Comparison of ENCODE assay signal across 16 cellular contexts in genomic region chr21:36873511-36873910, GRCh38.
DNase-seq lines count a peak whose midpoint lies in the region; ATAC-seq and TF ChIP-seq lines count a peak whose summit lies in the region.
"Had no signal": no experiment of that assay in that cellular context is flagged by ENCODE, and none has a peak within 500 bp of the region (broad histone marks: within the 10 kb centered on the region; RNA-seq: fewer than 3 reads in every experiment).

No MANE protein-coding gene starts in this region.

- H3K36me3 ChIP-seq in GM23248 (ENCODE audit: low read depth) (peaks cover 10% of the 10 kb centered on the region; the same call in 1 of the 2 replicates), PC-3 (ENCODE audit: low read depth, low read length) (peaks cover 12% of the 10 kb centered on the region), brain microvascular endothelial cell (replicated peaks) (no peaks in the 10 kb centered on the region), sigmoid colon (no peaks in the 10 kb centered on the region)

- no TSS peak for BruUV-seq in PC-3 (replicated peaks; lab: Mats Ljungman, UMichigan)

- no peak overlapping the region for H3K27ac Mint-ChIP-seq in immature natural killer cell
- H3K27ac Mint-ChIP-seq in activated T-helper 17 cell treated with anti-CD3 and anti-CD28 coated beads, Interleukin-2, amount 50 U/mL, for 72 hours, result no peak overlapping the region
- H3K27ac Mint-ChIP-seq: CD14-positive monocyte; CD8-positive, alpha-beta T cell had no signal

- H2AFZ ChIP-seq in GM23248 (no peak overlapping the region), PC-3 (ENCODE audit: low read length) (no peak overlapping the region)

- H3K79me2 ChIP-seq in GM23248 (ENCODE audit: insufficient read depth) (no peaks in the 10 kb centered on the region), PC-3 (ENCODE audit: low read length) (no peaks in the 10 kb centered on the region)

- H3K4me1 ChIP-seq in GM23248 (ENCODE audit: insufficient read depth) (no peaks in the 10 kb centered on the region), PC-3 (ENCODE audit: insufficient read depth, low read length) (peaks cover 9% of the 10 kb centered on the region), sigmoid colon (no peaks in the 10 kb centered on the region)
- H3K4me1 ChIP-seq: A549, Caco-2 had no signal

- no peaks in the 10 kb centered on the region for H3K9me3 ChIP-seq in GM23248 (ENCODE audit: low read depth)
- H3K9me3 ChIP-seq in PC-3 (ENCODE audit: low read length), result peaks cover 12% of the 10 kb centered on the region
- peaks cover 0 to 3% (median 0%) of the 10 kb centered on the region in 4 donors for H3K9me3 ChIP-seq in sigmoid colon

- intact Hi-C loops in PC-3 (cut with micrococcal nuclease), result no loop called here
- intact Hi-C loops in sigmoid colon (cut with DNase I), result no loop called here

- no peak for TF ChIP-seq EP300 in sigmoid colon (IDR thresholded peaks at IDR 0.05)

- no peak overlapping the region for H3K9ac ChIP-seq in GM23248
- no peak overlapping the region for H3K9ac ChIP-seq in PC-3 (ENCODE audit: low read length)

- CTCF ChIA-PET in PC-3 (lab: Charles Lee), result no interaction called here

- H3K4me3 ChIP-seq in GM23248 (no peak overlapping the region), PC-3 (ENCODE audit: low read length) (no peak overlapping the region), brain microvascular endothelial cell (ENCODE audit: low read depth, low read length) (no peak overlapping the region), sigmoid colon (no peak overlapping the region)
- H3K4me3 ChIP-seq: A549, GM12878 had no signal

- 91 to 93% methylated on average over 1 of the region's 1 CpG for WGBS in GM23248 (ENCODE audit: low coverage in 1 of 2, low lambda C conversion rate in 2 of 2, missing lambda C conversion rate in 2 of 2), 2 experiments
- WGBS in sigmoid colon, 2 donors, result 89 to 97% methylated on average over 1 of the region's 1 CpG

- H3K27ac ChIP-seq in GM23248, result no peak overlapping the region
- H3K27ac ChIP-seq in PC-3 (ENCODE audit: low read length), result peak overlapping the region; percentile 4; the same call in 1 of the 2 replicates
- H3K27ac ChIP-seq in brain microvascular endothelial cell, result no peak overlapping the region
- no peak overlapping the region for H3K27ac ChIP-seq in sigmoid colon
- H3K27ac ChIP-seq: HL-60 had no signal

- POLR2A ChIA-PET in PC-3 (lab: Charles Lee; ENCODE audit: unreplicated experiment), result interaction anchor here (0.6 kb wide), 1 partner anchor 13 kb away, joined by 3 read pairs; no protein-coding TSS in a partner anchor

- no peaks in the 10 kb centered on the region for H3K9me2 ChIP-seq in GM23248 (ENCODE audit: insufficient read depth)
- H3K9me2 ChIP-seq in PC-3 (replicated peaks; ENCODE audit: low read length), result no peaks in the 10 kb centered on the region

- in situ Hi-C loops in GM23248 (cut with MboI) (no loop called here), brain microvascular endothelial cell (cut with HindIII; ENCODE audit: low pct_ligation_motif_present, low sequenced_read_pairs) (no loop called here)

- peaks cover 0 to 4% (median 0%) of the 10 kb centered on the region in 6 donors for H3K9me3 Mint-ChIP-seq in immature natural killer cell
- H3K9me3 Mint-ChIP-seq in activated T-helper 17 cell treated with anti-CD3 and anti-CD28 coated beads, Interleukin-2, amount 50 U/mL, for 72 hours, result no peaks in the 10 kb centered on the region

- TF ChIP-seq CTCF in PC-3 (conservative IDR thresholded peaks at IDR 0.05; ENCODE audit: low read depth, low read length), result no peak
- no peak for TF ChIP-seq CTCF in brain microvascular endothelial cell (IDR thresholded peaks at IDR 0.05; ENCODE audit: low read depth, low read length, missing control alignments)
- no peak for TF ChIP-seq CTCF in sigmoid colon (IDR thresholded peaks at IDR 0.05)

- no peaks in the 10 kb centered on the region for H3K27me3 Mint-ChIP-seq in immature natural killer cell (ENCODE audit: low read depth in 3 of 3)
- no peaks in the 10 kb centered on the region for H3K27me3 Mint-ChIP-seq in activated T-helper 17 cell treated with anti-CD3 and anti-CD28 coated beads, Interleukin-2, amount 50 U/mL, for 72 hours

- no peaks in the 10 kb centered on the region for H3K4me1 Mint-ChIP-seq in immature natural killer cell
- H3K4me1 Mint-ChIP-seq in activated T-helper 17 cell treated with anti-CD3 and anti-CD28 coated beads, Interleukin-2, amount 50 U/mL, for 72 hours, result no peaks in the 10 kb centered on the region
- H3K4me1 Mint-ChIP-seq: CD14-positive monocyte had no signal

- peak; percentile 42; the same call in 1 of the 2 replicates for ATAC-seq in PC-3
- ATAC-seq in activated T-helper 17 cell treated with anti-CD3 and anti-CD28 coated beads, Interleukin-2, amount 50 U/mL, for 72 hours (replicated peaks), result no peak
- ATAC-seq: A549; CD8-positive, alpha-beta T cell; GM12878; HCT116 had no signal

- H4K20me1 ChIP-seq in GM23248 (ENCODE audit: insufficient read depth), result no peaks in the 10 kb centered on the region
- H4K20me1 ChIP-seq in PC-3 (ENCODE audit: low read length), result no peaks in the 10 kb centered on the region

- no peak overlapping the region for H3K4me3 Mint-ChIP-seq in immature natural killer cell
- H3K4me3 Mint-ChIP-seq in activated T-helper 17 cell treated with anti-CD3 and anti-CD28 coated beads, Interleukin-2, amount 50 U/mL, for 72 hours, result no peak overlapping the region
- H3K4me3 Mint-ChIP-seq: CD14-positive monocyte; CD8-positive, alpha-beta T cell had no signal

- H3K36me3 Mint-ChIP-seq in immature natural killer cell, result peaks cover 8 to 19% (median 8%) of the 10 kb centered on the region in 3 donors
- peaks cover 6% of the 10 kb centered on the region for H3K36me3 Mint-ChIP-seq in activated T-helper 17 cell treated with anti-CD3 and anti-CD28 coated beads, Interleukin-2, amount 50 U/mL, for 72 hours (ENCODE audit: low read depth)

- DNase-seq in GM23248, result peak; percentile 7
- peak; percentile 23 for DNase-seq in PC-3
- peak; percentile 65 for DNase-seq in myocyte (ENCODE audit: low read depth)
- no peak for DNase-seq in immature natural killer cell
- no peak for DNase-seq in brain microvascular endothelial cell
- DNase-seq in sigmoid colon, result no peak
- DNase-seq: Caco-2; CD8-positive, alpha-beta T cell; DND-41; IMR-90 had no signal

- H3K4me2 ChIP-seq in GM23248 (ENCODE audit: unreplicated experiment), result no peak overlapping the region
- peak overlapping the region; percentile 24 for H3K4me2 ChIP-seq in PC-3 (ENCODE audit: low read length)
- H3K4me2 ChIP-seq: A549 had no signal

- no peak for TF ChIP-seq POLR2A in sigmoid colon (IDR thresholded peaks at IDR 0.05)

- H3F3A ChIP-seq in GM23248 (ENCODE audit: insufficient read depth) (no peaks in the 10 kb centered on the region), PC-3 (ENCODE audit: low read length, unreplicated experiment) (no peaks in the 10 kb centered on the region)

- H3K27me3 ChIP-seq in GM23248 (replicated peaks; ENCODE audit: insufficient read depth) (no peaks in the 10 kb centered on the region), PC-3 (ENCODE audit: low read length) (no peaks in the 10 kb centered on the region), brain microvascular endothelial cell (replicated peaks) (no peaks in the 10 kb centered on the region), sigmoid colon (no peaks in the 10 kb centered on the region)

Comparison
In these comparisons a context has a peak if more than half of its experiments do, and no peak if none do; other contexts are left out.
1. DNase-seq: peak in GM23248 (single experiment), PC-3 (single experiment) and myocyte (single experiment); none in immature natural killer cell (0 of 3), brain microvascular endothelial cell (single experiment) and sigmoid colon (single experiment).